ENCODE assay signal across 23 cellular contexts in the genomic region with DNA sequence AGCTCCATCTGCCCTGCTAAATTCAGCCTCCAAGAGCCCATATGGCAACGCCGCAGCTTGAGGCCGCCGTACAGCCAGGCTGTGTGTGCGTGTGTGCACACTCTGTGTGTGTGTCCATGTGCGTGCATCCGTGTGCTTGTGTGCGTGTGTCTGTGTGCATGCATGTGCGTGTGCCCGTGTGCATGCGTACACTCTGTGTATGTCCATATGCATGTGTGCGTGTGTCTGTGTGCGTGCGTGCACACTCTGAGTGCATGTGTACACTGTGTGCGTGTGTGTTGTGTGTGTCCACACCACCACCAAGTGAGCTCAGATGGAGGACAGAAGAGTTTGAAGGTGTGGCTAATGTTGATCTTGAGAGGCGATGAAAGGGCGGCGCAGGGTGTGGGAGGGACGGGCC. TPM values are rescaled to one million over a fixed set of nuclear protein-coding genes. Genes with fewer than 3 reads are reported as not detected.
"Had no signal": no experiment of that assay in that cellular context is flagged by ENCODE, and none has a peak within 500 bp of the region (broad histone marks: within the 10 kb centered on the region; RNA-seq: fewer than 3 reads in every experiment).

No MANE protein-coding gene starts in this region.

- H3K36me3 ChIP-seq: brain microvascular endothelial cell had no signal

- H3K27ac ChIP-seq: brain microvascular endothelial cell had no signal

- ATAC-seq: activated T-cell treated with anti-CD3 and anti-CD28 coated beads, Interleukin-2, amount 50 U/mL, for 4 hours; activated T-helper 17 cell treated with anti-CD3 and anti-CD28 coated beads, Interleukin-2, amount 50 U/mL, for 72 hours; PC-3; WTC11 had no signal

- H3K27me3 ChIP-seq: brain microvascular endothelial cell had no signal

- FAIRE-seq: RCC 7860 had no signal

- DNase-seq: activated CD4-positive, alpha-beta memory T cell treated with anti-CD3 and anti-CD28 coated beads for 36 hours; activated CD4-positive, alpha-beta T cell treated with anti-CD3 and anti-CD28 coated beads, Interleukin-2, amount 10 ng/mL, durations not matched to agents 7 days and 5 days; activated CD4-positive, CD25-positive, alpha-beta regulatory T cell treated with anti-CD3 and anti-CD28 coated beads, Interleukin-2, amount 50 U/mL, for 72 hours; activated CD8-positive, alpha-beta memory T cell treated with anti-CD3 and anti-CD28 coated beads for 24 hours; activated gamma-delta T cell; activated naive CD4-positive, alpha-beta T cell treated with anti-CD3 and anti-CD28 coated beads for 36 hours; activated T-cell treated with anti-CD3 and anti-CD28 coated beads, Interleukin-2, amount 50 U/mL, for 4 hours; amygdala; brain microvascular endothelial cell; cerebellar nuclear complex; Kasumi-1; NCI-H1105 treated with DMSO at 0.1 percent for 48 hours; NCI-H1436 treated with DMSO at 0.1 percent for 48 hours; NCI-H187; NCI-H2081; NCI-H446; NCI-H524; PC-3; SHP77 treated with DMSO at 0.1 percent for 48 hours had no signal

RNA-seq across cellular contexts. Expression of a gene that starts 30.0 kb away (rescaled TPM):
- total RNA-seq: cardiac septum had no signal
